In genomic region chr19:3981373-3981735, GRCh38 we compare ENCODE assay signal across 16 cellular contexts. TPM values are rescaled to one million over a fixed set of nuclear protein-coding genes. Genes with fewer than 3 reads are reported as not detected.
DNase-seq lines count a peak whose midpoint lies in the region; ATAC-seq and TF ChIP-seq lines count a peak whose summit lies in the region.
"Had no signal": no experiment of that assay in that cellular context is flagged by ENCODE, and none has a peak within 500 bp of the region (broad histone marks: within the 10 kb centered on the region; RNA-seq: fewer than 3 reads in every experiment).

No MANE protein-coding gene starts in this region.

- H3K4me1 Mint-ChIP-seq in activated T-helper 17 cell treated with anti-CD3 and anti-CD28 coated beads, Interleukin-2, amount 50 U/mL, for 72 hours = peaks cover 23% of the 10 kb centered on the region

- H3K9ac ChIP-seq in mesendoderm (ENCODE audit: low read length) = peak overlapping the region; percentile 6

- peak overlapping the region; percentile 98 for H3K4me3 Mint-ChIP-seq in activated T-helper 17 cell treated with anti-CD3 and anti-CD28 coated beads, Interleukin-2, amount 50 U/mL, for 72 hours

- H3K27me3 ChIP-seq in mesendoderm (ENCODE audit: insufficient read depth, low read length, poor library complexity) (no peaks in the 10 kb centered on the region), prostate gland (replicated peaks; ENCODE audit: insufficient read depth) (no peaks in the 10 kb centered on the region)
- H3K27me3 ChIP-seq: pancreas had no signal

- peaks cover 75% of the 10 kb centered on the region for H3K79me2 ChIP-seq in mesendoderm (ENCODE audit: control insufficient read depth, insufficient read depth, low read length)

- H3K27ac ChIP-seq in mesendoderm (ENCODE audit: low read depth, low read length) = no peak overlapping the region
- H3K27ac ChIP-seq in prostate gland = no peak overlapping the region
- H3K27ac ChIP-seq: pancreas had no signal

- intact Hi-C loops in prostate gland (cut with DNase I) = loop anchor here (5.0 kb wide), 1 partner anchor 201 kb away; the partner anchor contains the start of genes ANKRD24 and SIRT6

- no peak overlapping the region for H4K5ac ChIP-seq in mesendoderm (ENCODE audit: low read length)

- H2BK5ac ChIP-seq in mesendoderm (ENCODE audit: low read length) = no peak overlapping the region

- peak; percentile 15 for DNase-seq in stimulated activated CD4-positive, alpha-beta T cell treated with anti-CD3 and anti-CD28 coated beads, Interleukin-15, amount 100 ng/mL, for 24 hours
- no peak for DNase-seq in stimulated activated CD4-positive, alpha-beta T cell treated with anti-CD3 and anti-CD28 coated beads, Interleukin-2, amount 100 ng/mL, for 24 hours
- DNase-seq in mesendoderm (no peak), ureter (ENCODE audit: low spot score) (peak; percentile 42), prostate gland (ENCODE audit: low spot score) (no peak)
- DNase-seq: activated CD4-positive, alpha-beta T cell treated with anti-CD3 and anti-CD28 coated beads, Interleukin-2, amount 50 U/mL, for 1 hour; HCEC 1CT; NCI-H1092 treated with DMSO at 0.1 percent for 48 hours; NCI-H2227 treated with DMSO at 0.1 percent for 48 hours; OCI-M1 had no signal

- H3K4me1 ChIP-seq in mesendoderm (ENCODE audit: control insufficient read depth, low read depth, low read length) (peaks cover 2% of the 10 kb centered on the region), prostate gland (replicated peaks) (peaks cover 13% of the 10 kb centered on the region)

- no peak overlapping the region for H2AK5ac ChIP-seq in mesendoderm (ENCODE audit: low read length)

- H3K4ac ChIP-seq in mesendoderm (ENCODE audit: low read depth, low read length) = no peak overlapping the region

- TF ChIP-seq POLR2A in prostate gland (IDR thresholded peaks at IDR 0.05) = no peak

- H3K9me3 Mint-ChIP-seq in activated T-helper 17 cell treated with anti-CD3 and anti-CD28 coated beads, Interleukin-2, amount 50 U/mL, for 72 hours = no peaks in the 10 kb centered on the region

- no peak overlapping the region for H2BK15ac ChIP-seq in mesendoderm (replicated peaks; ENCODE audit: low read depth)

- no peak overlapping the region for H3K4me2 ChIP-seq in mesendoderm (ENCODE audit: low read length)

- no peak overlapping the region for H3K23ac ChIP-seq in mesendoderm (ENCODE audit: low read length)

- no CpG with 5 or more reads among the region's 10 CpGs for WGBS in mesendoderm (ENCODE audit: extremely low coverage, insufficient coverage, low lambda C conversion rate)
- WGBS in prostate gland = 89% methylated on average over 10 of the region's 10 CpGs

- H3K36me3 ChIP-seq in mesendoderm (ENCODE audit: control insufficient read depth, insufficient read depth, low read length) (peaks cover 66% of the 10 kb centered on the region), prostate gland (peaks cover 64 to 70% of the 10 kb centered on the region in 2 donors)

- peaks cover 41% of the 10 kb centered on the region for H3K79me1 ChIP-seq in mesendoderm (ENCODE audit: low read length)

- peaks cover 93% of the 10 kb centered on the region for H3K36me3 Mint-ChIP-seq in activated T-helper 17 cell treated with anti-CD3 and anti-CD28 coated beads, Interleukin-2, amount 50 U/mL, for 72 hours (ENCODE audit: low read depth)

- TF ChIP-seq CTCF in prostate gland (IDR thresholded peaks at IDR 0.05) = no peak

- no peak for ATAC-seq in activated T-helper 17 cell treated with anti-CD3 and anti-CD28 coated beads, Interleukin-2, amount 50 U/mL, for 72 hours (replicated peaks)
- ATAC-seq in GM18868 (IDR thresholded peaks at IDR 0.05; ENCODE audit: unreplicated experiment) = no peak
- ATAC-seq in HG03025 (IDR thresholded peaks at IDR 0.05; ENCODE audit: low FRiP score, unreplicated experiment) = no peak
- ATAC-seq: pancreas had no signal

- H4K8ac ChIP-seq in mesendoderm (ENCODE audit: low read depth, low read length) = no peak overlapping the region

- H3K4me3 ChIP-seq in mesendoderm (ENCODE audit: low read length) (no peak overlapping the region), prostate gland (no peak overlapping the region)
- H3K4me3 ChIP-seq: lung, pancreas had no signal

- no peak overlapping the region for H2BK120ac ChIP-seq in mesendoderm (ENCODE audit: low read depth, low read length)

- H3K27me3 Mint-ChIP-seq in activated T-helper 17 cell treated with anti-CD3 and anti-CD28 coated beads, Interleukin-2, amount 50 U/mL, for 72 hours = no peaks in the 10 kb centered on the region

- H3K27ac Mint-ChIP-seq in activated T-helper 17 cell treated with anti-CD3 and anti-CD28 coated beads, Interleukin-2, amount 50 U/mL, for 72 hours = peak overlapping the region; percentile 22

- no peaks in the 10 kb centered on the region for H3K9me3 ChIP-seq in prostate gland
- H3K9me3 ChIP-seq: pancreas had no signal

- H3K18ac ChIP-seq in mesendoderm (ENCODE audit: low read length) = no peak overlapping the region

- no peak overlapping the region for H3K56ac ChIP-seq in mesendoderm (ENCODE audit: low read length)

RNA-seq across cellular contexts. Expression of gene EEF2, which starts 3.9 kb away (rescaled TPM):
- total RNA-seq in activated T-helper 17 cell treated with anti-CD3 and anti-CD28 coated beads, Interleukin-2, amount 50 U/mL, for 72 hours = 1,000 to 10,000 TPM; 3,211 to 3,379 TPM
- polyA plus RNA-seq in mesendoderm (2013, experiment 1 of 2) = 1,945 TPM
- polyA plus RNA-seq in mesendoderm (2013, experiment 2 of 2) = 1,914 TPM
- total RNA-seq in ureter (2,169 TPM), prostate gland (1,000 to 10,000 TPM; 1,974 to 1,998 TPM)

RNA-seq across cellular contexts. Expression of gene DAPK3, which starts 10.5 kb away (rescaled TPM):
- 10 to 100 TPM; 37.5 to 40.6 TPM for total RNA-seq in activated T-helper 17 cell treated with anti-CD3 and anti-CD28 coated beads, Interleukin-2, amount 50 U/mL, for 72 hours
- 96.8 TPM for polyA plus RNA-seq in mesendoderm (2013, experiment 1 of 2)
- 100 TPM for polyA plus RNA-seq in mesendoderm (2013, experiment 2 of 2)
- total RNA-seq in ureter = 53.0 TPM
- 100 to 1,000 TPM in 1 of 2 donors, 10 to 100 TPM in 1; 87.1 to 107 TPM for total RNA-seq in prostate gland

RNA-seq across cellular contexts. Expression of gene PIAS4, which starts 26.2 kb away (rescaled TPM):
- total RNA-seq in activated T-helper 17 cell treated with anti-CD3 and anti-CD28 coated beads, Interleukin-2, amount 50 U/mL, for 72 hours = 10 to 100 TPM; 32.8 to 39.1 TPM
- 63.4 TPM for polyA plus RNA-seq in mesendoderm (2013, experiment 1 of 2)
- 63.3 TPM for polyA plus RNA-seq in mesendoderm (2013, experiment 2 of 2)
- total RNA-seq in ureter (27.3 TPM), prostate gland (10 to 100 TPM; 25.3 to 70.0 TPM)

RNA-seq across cellular contexts. Expression of gene NMRK2, which starts 48.5 kb away (rescaled TPM):
- not detected for total RNA-seq in activated T-helper 17 cell treated with anti-CD3 and anti-CD28 coated beads, Interleukin-2, amount 50 U/mL, for 72 hours
- polyA plus RNA-seq in mesendoderm (2013, experiment 1 of 2) = 23.5 TPM
- 22.6 TPM for polyA plus RNA-seq in mesendoderm (2013, experiment 2 of 2)
- total RNA-seq in ureter (not detected), prostate gland (1 to 10 TPM in 1 of 2 donors, under 1 TPM in 1; 0.64 to 1.8 TPM)
- total RNA-seq: fibroblast of lung had no signal
- polyA plus RNA-seq: fibroblast of lung had no signal

Comparison
In these comparisons a context has a peak if more than half of its experiments do, and no peak if none do; other contexts are left out.
1. DNase-seq: peak in stimulated activated CD4-positive, alpha-beta T cell treated with anti-CD3 and anti-CD28 coated beads, Interleukin-15, amount 100 ng/mL, for 24 hours (single experiment) and ureter (single experiment); none in stimulated activated CD4-positive, alpha-beta T cell treated with anti-CD3 and anti-CD28 coated beads, Interleukin-2, amount 100 ng/mL, for 24 hours (0 of 2), mesendoderm (single experiment) and prostate gland (single experiment).